Comparison of ENCODE assay signal across 9 cellular contexts in genomic region chr1:61120998-61121397, GRCh38. TPM values are rescaled to one million over a fixed set of nuclear protein-coding genes. Genes with fewer than 3 reads are reported as not detected.
DNase-seq lines count a peak whose midpoint lies in the region; ATAC-seq, FAIRE-seq and TF ChIP-seq lines count a peak whose summit lies in the region.
"Had no signal": no experiment of that assay in that cellular context is flagged by ENCODE, and none has a peak within 500 bp of the region (broad histone marks: within the 10 kb centered on the region; RNA-seq: fewer than 3 reads in every experiment).

No MANE protein-coding gene starts in this region.

- no peak for TF ChIP-seq RAD21 in A549 (conservative IDR thresholded peaks at IDR 0.05 in 1 of 2, IDR thresholded peaks at IDR 0.05 in 1 of 2)

- intact Hi-C loops in Panc1 (cut with micrococcal nuclease; ENCODE audit: unreplicated experiment), result no loop called here
- intact Hi-C loops in esophagus squamous epithelium (cut with DNase I), result no loop called here

- H3K9ac ChIP-seq in muscle layer of colon (ENCODE audit: low read length), result peak overlapping the region; percentile 1

- H3K4me1 ChIP-seq in A549, result peaks cover 85% of the 10 kb centered on the region
- peaks cover 11% of the 10 kb centered on the region for H3K4me1 ChIP-seq in Panc1 (ENCODE audit: control insufficient read depth, insufficient read depth, low read length)
- peaks cover 0 to 92% (median 28%) of the 10 kb centered on the region in 3 donors for H3K4me1 ChIP-seq in esophagus squamous epithelium
- peaks cover 74% of the 10 kb centered on the region for H3K4me1 ChIP-seq in muscle layer of colon (ENCODE audit: insufficient read depth, low read length)

- H3K4me3 ChIP-seq in A549, result no peak overlapping the region
- no peak overlapping the region for H3K4me3 ChIP-seq in Panc1 (ENCODE audit: low read depth in 2 of 2, low read length in 2 of 2)
- H3K4me3 ChIP-seq in esophagus squamous epithelium, result peak overlapping the region in 2 of 4 donors; percentile 10 to 37
- peak overlapping the region in 1 of 2 donors; percentile 32 for H3K4me3 ChIP-seq in muscle layer of colon (ENCODE audit: low read depth in 1 of 2, low read length in 2 of 2)

- H3K27me3 ChIP-seq in Panc1 (ENCODE audit: control insufficient read depth, insufficient read depth, low read length), result no peaks in the 10 kb centered on the region
- no peaks in the 10 kb centered on the region for H3K27me3 ChIP-seq in esophagus squamous epithelium
- no peaks in the 10 kb centered on the region for H3K27me3 ChIP-seq in muscle layer of colon (ENCODE audit: control insufficient read depth in 1 of 2, insufficient read depth in 2 of 2, low read length in 2 of 2)
- H3K27me3 ChIP-seq: neutrophil had no signal

- 57% methylated on average over 2 of the region's 2 CpGs for WGBS in A549 (ENCODE audit: missing lambda C conversion rate)
- WGBS in esophagus squamous epithelium, 2 donors, result 49 to 60% methylated on average over 2 of the region's 2 CpGs

- no peak for FAIRE-seq in A549 (lab: Jason Lieb, UNC)

- peak overlapping the region; percentile 75 for H3K4me2 ChIP-seq in A549

- no peak for TF ChIP-seq POLR2A in A549 (IDR thresholded peaks at IDR 0.05; ENCODE audit: low read length)
- no peak for TF ChIP-seq POLR2A in esophagus squamous epithelium (IDR thresholded peaks at IDR 0.05)

- in situ Hi-C loops in Panc1 (cut with HindIII; ENCODE audit: low pct_unique_long_range_greater_than_20kb, low sequenced_read_pairs), result no loop called here

- H3K9me3 ChIP-seq in A549 (no peaks in the 10 kb centered on the region), Panc1 (ENCODE audit: control insufficient read depth, insufficient read depth, low read depth, low read length) (no peaks in the 10 kb centered on the region), esophagus squamous epithelium (no peaks in the 10 kb centered on the region), muscle layer of colon (ENCODE audit: low read length) (no peaks in the 10 kb centered on the region)
- H3K9me3 ChIP-seq: neutrophil had no signal

- CTCF ChIA-PET in A549 (lab: Yijun Ruan, JAX), result interaction anchor here (0.7 to 1.3 kb wide), 2 partner anchors 55 to 61 kb away, joined by 3 read pairs; no protein-coding TSS in a partner anchor
- CTCF ChIA-PET in Panc1 (lab: Charles Lee), result no interaction called here

- no TSS peak for BruUV-seq in Panc1 (replicated peaks; lab: Mats Ljungman, UMichigan)

- ATAC-seq in A549, result no peak
- ATAC-seq in Panc1, result no peak
- ATAC-seq in GM18867 (IDR thresholded peaks at IDR 0.05; ENCODE audit: unreplicated experiment), result no peak
- no peak for ATAC-seq in HG03520 (IDR thresholded peaks at IDR 0.05; ENCODE audit: unreplicated experiment)
- ATAC-seq in HG02884 (IDR thresholded peaks at IDR 0.05; ENCODE audit: unreplicated experiment), result no peak

- peak overlapping the region; percentile 45 to 72; a peak in 5 of 6 replicates for H3K27ac ChIP-seq in A549
- H3K27ac ChIP-seq in Panc1 (ENCODE audit: low read length), result peak overlapping the region; percentile 55; the same call in 1 of the 2 replicates
- peak overlapping the region; percentile 15 to 64 (median 50) for H3K27ac ChIP-seq in esophagus squamous epithelium
- H3K27ac ChIP-seq in muscle layer of colon (ENCODE audit: low read depth, low read length), result peak overlapping the region; percentile 63
- H3K27ac ChIP-seq: neutrophil had no signal

- TF ChIP-seq CTCF in A549 (IDR thresholded peaks at IDR 0.05), result no peak
- TF ChIP-seq CTCF in Panc1 (IDR thresholded peaks at IDR 0.05), result no peak
- no peak for TF ChIP-seq CTCF in esophagus squamous epithelium (IDR thresholded peaks at IDR 0.05)

- H3K36me3 ChIP-seq in Panc1 (ENCODE audit: control insufficient read depth, insufficient read depth, low read length) (no peaks in the 10 kb centered on the region), esophagus squamous epithelium (no peaks in the 10 kb centered on the region), muscle layer of colon (ENCODE audit: insufficient read depth, low read length) (no peaks in the 10 kb centered on the region)
- H3K36me3 ChIP-seq: neutrophil had no signal

- POLR2A ChIA-PET in A549 (lab: Yijun Ruan, JAX), result no interaction called here
- POLR2A ChIA-PET in Panc1 (lab: Charles Lee), result interaction anchor here (0.6 kb wide), 2 partner anchors 43 to 96 kb away, joined by 4 to 8 read pairs; no protein-coding TSS in a partner anchor

- no peak for DNase-seq in A549 (ENCODE audit: low read depth in 1 of 2, low spot score in 1 of 2)
- no peak for DNase-seq in Panc1 (ENCODE audit: low read depth, low spot score)
- DNase-seq in esophagus squamous epithelium (lab: John Stamatoyannopoulos, UW), result no peak
- DNase-seq in MV-4-11 (lab: John Stamatoyannopoulos, UW), result no peak

- TF ChIP-seq EP300 in A549 (IDR thresholded peaks at IDR 0.05), result no peak

TF ChIP-seq in A549, 52 proteins besides CTCF, POLR2A, EP300 and RAD21:
- TF ChIP-seq KDM1A (IDR thresholded peaks at IDR 0.05; ENCODE audit: low read depth) (no peak), CEBPB (IDR thresholded peaks at IDR 0.05) (peak; percentile 71 to 80; a peak in 3 of 4 replicates), CHD4 (IDR thresholded peaks at IDR 0.05; ENCODE audit: borderline replicate concordance) (no peak)

RNA-seq across cellular contexts. Expression of gene NFIA, which starts 38.6 kb away (rescaled TPM):
- 21.3 and 25.8 TPM in 2 replicates for polyA plus RNA-seq in A549 (2011; rRNA removed)
- polyA plus RNA-seq in A549 (2012; cell fraction: cytosol; rRNA removed), result 7.6 and 9.7 TPM in 2 replicates
- polyA plus RNA-seq in A549 (2012; cell fraction: nucleus; rRNA removed), result 6.6 and 9.0 TPM in 2 replicates
- 6.5 to 6.7 TPM (median 6.7 TPM) in 3 replicates for polyA plus RNA-seq in A549 (2017; fragmentation: RNase III; extraction: RNeasy Plus Mini Kit Qiagen cat#74134 plus additional on column Dnase treatment)
- polyA minus RNA-seq in A549 (2011; rRNA and poly(A)+ RNA removed), result 91.4 and 115 TPM in 2 replicates
- 20.9 TPM for total RNA-seq in Panc1 (2021; ENCODE audit: unreplicated experiment)
- 6.6 TPM for polyA plus RNA-seq in Panc1 (2012; ENCODE audit: insufficient read length)
- total RNA-seq in esophagus squamous epithelium, result 10 to 100 TPM; 27.9 to 79.9 (median 36.7) TPM
